Comparison of ENCODE assay signal across 9 cellular contexts in genomic region chr3:12175844-12176453, GRCh38. TPM values are rescaled to one million over a fixed set of nuclear protein-coding genes. Genes with fewer than 3 reads are reported as not detected.
DNase-seq lines count a peak whose midpoint lies in the region; ATAC-seq and TF ChIP-seq lines count a peak whose summit lies in the region.
"Had no signal": no experiment of that assay in that cellular context is flagged by ENCODE, and none has a peak within 500 bp of the region (broad histone marks: within the 10 kb centered on the region; RNA-seq: fewer than 3 reads in every experiment).

No MANE protein-coding gene starts in this region.

- H3K4me1 Mint-ChIP-seq in activated CD4-positive, alpha-beta T cell treated with anti-CD3 and anti-CD28 coated beads, Interleukin-2, amount 10 ng/mL, durations not matched to agents 7 days and 5 days: peaks cover 7% of the 10 kb centered on the region
- peaks cover 46% of the 10 kb centered on the region for H3K4me1 Mint-ChIP-seq in chondrocyte (ENCODE audit: low read depth)

- H3K4me3 Mint-ChIP-seq in activated CD4-positive, alpha-beta T cell treated with anti-CD3 and anti-CD28 coated beads, Interleukin-2, amount 10 ng/mL, durations not matched to agents 7 days and 5 days: no peak overlapping the region
- no peak overlapping the region for H3K4me3 Mint-ChIP-seq in chondrocyte (ENCODE audit: unreplicated experiment)
- H3K4me3 Mint-ChIP-seq: activated naive CD8-positive, alpha-beta T cell had no signal

- H3K4me1 ChIP-seq in OCI-LY3 (ENCODE audit: low read length) (no peaks in the 10 kb centered on the region), left lung (peaks cover 12 to 53% of the 10 kb centered on the region in 2 donors), testis (peaks cover 20% of the 10 kb centered on the region)

- H3K36me3 ChIP-seq in OCI-LY3 (replicated peaks; ENCODE audit: low read depth, low read length) (no peaks in the 10 kb centered on the region), left lung (no peaks in the 10 kb centered on the region), testis (ENCODE audit: low read depth, missing control alignments) (no peaks in the 10 kb centered on the region)

- CTCF ChIA-PET in activated CD4-positive, alpha-beta T cell treated with anti-CD3 and anti-CD28 coated beads, Interleukin-2, amount 10 ng/mL, durations not matched to agents 7 days and 5 days (lab: Charles Lee): interaction anchor here (0.6 to 2.8 kb wide), 14 partner anchors 9 to 532 kb away, joined by 3 to 20 read pairs (median 3); partner anchors contain the start of gene VGLL4

- WGBS in testis, 2 donors: 60 to 71% methylated on average over 3 of the region's 3 CpGs

- peaks cover 17% of the 10 kb centered on the region for H3K9me3 Mint-ChIP-seq in activated CD4-positive, alpha-beta T cell treated with anti-CD3 and anti-CD28 coated beads, Interleukin-2, amount 10 ng/mL, durations not matched to agents 7 days and 5 days
- peaks cover 7% of the 10 kb centered on the region for H3K9me3 Mint-ChIP-seq in chondrocyte (ENCODE audit: low read depth)

- no peak overlapping the region for H3K27ac Mint-ChIP-seq in activated CD4-positive, alpha-beta T cell treated with anti-CD3 and anti-CD28 coated beads, Interleukin-2, amount 10 ng/mL, durations not matched to agents 7 days and 5 days
- no peak overlapping the region for H3K27ac Mint-ChIP-seq in chondrocyte (ENCODE audit: unreplicated experiment)
- H3K27ac Mint-ChIP-seq: activated naive CD8-positive, alpha-beta T cell had no signal

- H3K79me2 ChIP-seq in OCI-LY3 (ENCODE audit: low read length): no peaks in the 10 kb centered on the region

- H3K27me3 Mint-ChIP-seq in activated CD4-positive, alpha-beta T cell treated with anti-CD3 and anti-CD28 coated beads, Interleukin-2, amount 10 ng/mL, durations not matched to agents 7 days and 5 days: no peaks in the 10 kb centered on the region
- no peaks in the 10 kb centered on the region for H3K27me3 Mint-ChIP-seq in chondrocyte (ENCODE audit: low read depth)

- H3K27me3 ChIP-seq in OCI-LY3 (ENCODE audit: low read depth, low read length) (peaks cover 5% of the 10 kb centered on the region), left lung (no peaks in the 10 kb centered on the region), testis (no peaks in the 10 kb centered on the region)

- peak; percentile 67 for ATAC-seq in HG02623 (IDR thresholded peaks at IDR 0.05; ENCODE audit: unreplicated experiment)
- peak; percentile 79 for ATAC-seq in left lung

- no peak overlapping the region for H2AFZ ChIP-seq in OCI-LY3 (ENCODE audit: low read depth, low read length)

- H3K4me2 ChIP-seq in OCI-LY3 (ENCODE audit: low read length): no peak overlapping the region

- TF ChIP-seq CTCF in OCI-LY3 (IDR thresholded peaks at IDR 0.05; ENCODE audit: low read depth, low read length): peak; percentile 81
- peak; percentile 96 for TF ChIP-seq CTCF in chondrocyte (IDR thresholded peaks at IDR 0.05)
- TF ChIP-seq CTCF in left lung (IDR thresholded peaks at IDR 0.05): peak; percentile 77 to 90
- peak; percentile 58 to 84 (median 66) for TF ChIP-seq CTCF in testis (IDR thresholded peaks at IDR 0.05)

- peak; percentile 54 for DNase-seq in activated CD4-positive, alpha-beta T cell treated with anti-CD3 and anti-CD28 coated beads for 48 hours
- DNase-seq in activated CD4-positive, alpha-beta T cell treated with anti-CD3 and anti-CD28 coated beads, Interleukin-2, amount 10 ng/mL, durations not matched to agents 7 days and 5 days: no peak
- no peak for DNase-seq in chondrocyte (ENCODE audit: low spot score)
- DNase-seq in left lung: peak in 1 of 2 donors; percentile 61
- peak; percentile 79 for DNase-seq in testis
- no peak for DNase-seq in NCI-H510A (lab: John Stamatoyannopoulos, UW)

- no peak for TF ChIP-seq POLR2A in testis (IDR thresholded peaks at IDR 0.05)

- H3K9me3 ChIP-seq in OCI-LY3 (ENCODE audit: insufficient read depth, low read length) (peaks cover 10% of the 10 kb centered on the region; the same call in 1 of the 2 replicates), left lung (peaks cover 0 to 15% of the 10 kb centered on the region in 2 donors), testis (no peaks in the 10 kb centered on the region)

- no peak overlapping the region for H3K9ac ChIP-seq in OCI-LY3 (ENCODE audit: low read length)

- H3K4me3 ChIP-seq in OCI-LY3 (ENCODE audit: low read length): no peak overlapping the region
- H3K4me3 ChIP-seq in left lung: no peak overlapping the region
- no peak overlapping the region for H3K4me3 ChIP-seq in testis

- H3K36me3 Mint-ChIP-seq in activated CD4-positive, alpha-beta T cell treated with anti-CD3 and anti-CD28 coated beads, Interleukin-2, amount 10 ng/mL, durations not matched to agents 7 days and 5 days (ENCODE audit: low read depth): no peaks in the 10 kb centered on the region
- peaks cover 4% of the 10 kb centered on the region for H3K36me3 Mint-ChIP-seq in chondrocyte (ENCODE audit: low read depth)
- H3K36me3 Mint-ChIP-seq: activated naive CD8-positive, alpha-beta T cell had no signal

- H4K20me1 ChIP-seq in OCI-LY3 (ENCODE audit: insufficient read depth, low read length): no peaks in the 10 kb centered on the region

- POLR2A ChIA-PET in activated CD4-positive, alpha-beta T cell treated with anti-CD3 and anti-CD28 coated beads, Interleukin-2, amount 10 ng/mL, durations not matched to agents 7 days and 5 days (lab: Charles Lee): no interaction called here

- intact Hi-C loops in left lung (cut with DNase I): no loop called here
- intact Hi-C loops in testis (cut with DNase I; ENCODE audit: low total_unique reads): loop anchor here (5.0 kb wide), 2 partner anchors 39 to 301 kb away; no protein-coding TSS in a partner anchor

- H3K27ac ChIP-seq in OCI-LY3 (ENCODE audit: low read length) (no peak overlapping the region), left lung (no peak overlapping the region), testis (no peak overlapping the region)

RNA-seq across cellular contexts. Expression of gene TIMP4, which starts 17.2 kb away (rescaled TPM):
- not detected for total RNA-seq in activated CD4-positive, alpha-beta T cell treated with anti-CD3 and anti-CD28 coated beads, Interleukin-2, amount 10 ng/mL, durations not matched to agents 7 days and 5 days
- total RNA-seq in chondrocyte: 31.3 to 41.6 TPM (median 31.9 TPM) in 3 replicates
- 10 to 100 TPM in 1 of 2 donors, under 1 TPM in 1; 0.93 to 11.3 TPM for total RNA-seq in left lung
- total RNA-seq in testis: 1 to 10 TPM; 1.3 to 3.3 TPM
- polyA plus RNA-seq in testis (ENCODE audit: insufficient read depth, low read depth, low replicate concordance): 0.95 TPM

Comparison
In these comparisons a context has a peak if more than half of its experiments do, and no peak if none do; other contexts are left out.
1. DNase-seq: peak in activated CD4-positive, alpha-beta T cell treated with anti-CD3 and anti-CD28 coated beads for 48 hours (single experiment) and testis (single experiment); none in activated CD4-positive, alpha-beta T cell treated with anti-CD3 and anti-CD28 coated beads, Interleukin-2, amount 10 ng/mL, durations not matched to agents 7 days and 5 days (single experiment), chondrocyte (single experiment) and NCI-H510A (single experiment).
2. Peak in every context shown above with its lines, with median percentiles within 50 percentile points of each other: CTCF ChIP-seq.